1 cellular context compared by ENCODE assay signal in genomic region chr7:111914287-111914686, GRCh38.
TF ChIP-seq lines count a peak whose summit lies in the region.

No MANE protein-coding gene starts in this region.

TF ChIP-seq in HepG2, 621 proteins besides CTCF, POLR2A, EP300 and RAD21 (continued from another document):
- TF ChIP-seq ZFYVE20 (CRISPR knock-in tag; IDR thresholded peaks at IDR 0.05; ENCODE audit: borderline replicate concordance, low read depth): no peak
- TF ChIP-seq MAF1 (CRISPR knock-in tag; IDR thresholded peaks at IDR 0.05; ENCODE audit: borderline replicate concordance): no peak
- no peak for TF ChIP-seq IRX3 (CRISPR knock-in tag; IDR thresholded peaks at IDR 0.05; ENCODE audit: borderline replicate concordance, low read depth)
- TF ChIP-seq NFKBIZ (CRISPR knock-in tag; IDR thresholded peaks at IDR 0.05): no peak
- TF ChIP-seq SNAPC4 (CRISPR knock-in tag; IDR thresholded peaks at IDR 0.05): no peak
